ENCODE assay signal across 1 cellular context in the genomic region with DNA sequence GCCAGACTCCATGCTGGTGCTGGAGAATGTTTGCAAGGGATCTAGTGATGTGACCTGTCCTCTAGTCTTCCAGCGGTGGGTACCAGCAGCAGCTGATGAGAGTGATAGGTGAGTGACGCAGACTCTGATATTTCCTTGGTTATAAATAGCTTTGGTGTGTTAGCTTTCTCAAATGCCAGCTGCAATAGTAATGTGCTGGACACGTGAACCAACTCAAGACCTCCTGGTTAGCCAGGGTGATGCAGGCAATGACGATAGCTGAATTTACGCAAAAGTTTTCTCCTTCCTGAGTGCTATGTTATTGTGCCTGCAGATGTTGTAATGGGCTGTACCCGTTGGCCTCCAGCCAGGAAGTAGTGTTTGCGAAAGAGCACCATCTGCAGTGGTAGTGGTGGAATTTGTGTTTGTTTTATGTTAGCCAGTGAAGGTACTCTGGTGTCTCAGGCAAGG.
TF ChIP-seq lines count a peak whose summit lies in the region.

No MANE protein-coding gene starts in this region.

TF ChIP-seq in IMR-90, 13 proteins besides CTCF, POLR2A, EP300 and RAD21 (continued from another document):
- TF ChIP-seq MXI1 (IDR thresholded peaks at IDR 0.05; ENCODE audit: borderline replicate concordance, low read depth, low read length) (peak; percentile 32; the same call in 1 of the 2 replicates), NFE2L2 (IDR thresholded peaks at IDR 0.05; ENCODE audit: low read depth, low read length) (peak; percentile 41; the same call in 1 of the 2 replicates), RFX5 (IDR thresholded peaks at IDR 0.05; ENCODE audit: low read depth, low read length) (no peak)
